ENCODE assay signal across 24 cellular contexts in the genomic region with DNA sequence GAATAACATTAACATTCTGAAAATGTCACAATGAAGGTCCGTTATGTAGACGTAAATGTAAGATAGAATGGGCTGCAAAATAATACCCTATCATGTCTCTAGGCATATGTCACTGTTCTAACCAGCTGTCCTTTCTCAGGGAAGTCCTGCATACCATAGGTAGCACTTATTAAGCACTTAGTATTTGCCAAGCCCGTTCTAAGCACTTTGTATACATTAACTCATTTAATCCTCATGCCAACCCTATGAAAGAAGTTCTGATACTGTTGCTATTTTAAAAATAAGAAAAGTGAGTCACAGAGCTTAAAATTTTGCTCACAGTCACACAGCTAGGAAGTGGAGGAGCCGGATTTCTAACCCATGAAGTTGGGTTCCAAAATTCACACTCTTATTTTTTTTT. TPM values are rescaled to one million over a fixed set of nuclear protein-coding genes. Genes with fewer than 3 reads are reported as not detected.
A peak's percentile ranks its signal among the peaks of the same experiment; 100 is the strongest.
DNase-seq lines count a peak whose midpoint lies in the region; ATAC-seq, FAIRE-seq and TF ChIP-seq lines count a peak whose summit lies in the region.
"Had no signal": no experiment of that assay in that cellular context is flagged by ENCODE, and none has a peak within 500 bp of the region (broad histone marks: within the 10 kb centered on the region; RNA-seq: fewer than 3 reads in every experiment).

No MANE protein-coding gene starts in this region.

- H3K27ac ChIP-seq in SJSA1 (peak overlapping the region; percentile 86), smooth muscle cell (ENCODE audit: low read depth) (peak overlapping the region; percentile 63), gastroesophageal sphincter (peak overlapping the region in 1 of 4 donors; percentile 52)
- H3K27ac ChIP-seq: BLaER1, KMS-11, SJCRH30 had no signal

- peaks cover 7% of the 10 kb centered on the region for H3F3A ChIP-seq in smooth muscle cell (ENCODE audit: low read depth)

- peak; percentile 50 for DNase-seq in EH (ENCODE audit: low read depth)
- peak in 1 of 2 experiments; percentile 5 for DNase-seq in SJSA1 (ENCODE audit: low read depth in 1 of 2, low spot score in 2 of 2)
- no peak for DNase-seq in smooth muscle cell (lab: John Stamatoyannopoulos, UW; ENCODE audit: unreplicated experiment)
- no peak for DNase-seq in middle frontal gyrus (ENCODE audit: extremely low spot score, low spot score)
- DNase-seq in activated CD8-positive, alpha-beta memory T cell treated with anti-CD3 and anti-CD28 coated beads for 24 hours = no peak
- DNase-seq in urothelium cell line (ENCODE audit: low spot score) = no peak
- DNase-seq: CD4-positive, CD25-positive, alpha-beta regulatory T cell; DMS53; MM.1S; NCI-H2029; NCI-H446 treated with DMSO at 0.1 percent for 48 hours; NCI-H526; NCI-H82; NK-92 treated with Interleukin-12 subunit alpha and Interleukin-12 subunit beta, amount 100 ng/mL, for 24 hours; PC-3; SJCRH30 had no signal

- H3K4me1 ChIP-seq in SJSA1 (replicated peaks) (peaks cover 32% of the 10 kb centered on the region), smooth muscle cell (ENCODE audit: low read depth) (no peaks in the 10 kb centered on the region), gastroesophageal sphincter (peaks cover 0 to 14% (median 3%) of the 10 kb centered on the region in 3 donors)
- H3K4me1 ChIP-seq: BLaER1, SJCRH30 had no signal

- H3K4me2 ChIP-seq in smooth muscle cell = peak overlapping the region; percentile 38
- H3K4me2 ChIP-seq: BLaER1, KMS-11 had no signal

- H3K36me3 ChIP-seq in SJSA1 = peaks cover 59% of the 10 kb centered on the region
- H3K36me3 ChIP-seq in smooth muscle cell (ENCODE audit: low read depth) = no peaks in the 10 kb centered on the region
- peaks cover 0 to 63% of the 10 kb centered on the region in 2 donors for H3K36me3 ChIP-seq in gastroesophageal sphincter

- ATAC-seq in esophagus mucosa (peak; percentile 82), gastroesophageal sphincter (no peak)
- ATAC-seq: HCT116, PC-3 had no signal

- H3K4me3 ChIP-seq in SJSA1 (no peak overlapping the region), smooth muscle cell (no peak overlapping the region), gastroesophageal sphincter (no peak overlapping the region)
- H3K4me3 ChIP-seq: BLaER1, SJCRH30 had no signal

- H3K27me3 ChIP-seq in SJSA1 (replicated peaks) (no peaks in the 10 kb centered on the region), smooth muscle cell (ENCODE audit: low read depth) (no peaks in the 10 kb centered on the region), gastroesophageal sphincter (no peaks in the 10 kb centered on the region)
- H3K27me3 ChIP-seq: BLaER1, SJCRH30 had no signal

- WGBS in smooth muscle cell (ENCODE audit: low lambda C conversion rate) = 52% methylated on average over 4 of the region's 4 CpGs
- WGBS in gastroesophageal sphincter (ENCODE audit: low coverage in 1 of 2), 2 donors = 27 to 41% methylated on average over 4 of the region's 4 CpGs

- no peaks in the 10 kb centered on the region for H4K20me1 ChIP-seq in smooth muscle cell (ENCODE audit: low read depth)
- H4K20me1 ChIP-seq: BLaER1 had no signal

- no peak overlapping the region for H2AFZ ChIP-seq in smooth muscle cell (ENCODE audit: low read depth)

- no peaks in the 10 kb centered on the region for H3K9me3 ChIP-seq in SJSA1 (replicated peaks)
- H3K9me3 ChIP-seq in smooth muscle cell (replicated peaks; ENCODE audit: low read depth) = no peaks in the 10 kb centered on the region
- H3K9me3 ChIP-seq in gastroesophageal sphincter = no peaks in the 10 kb centered on the region
- H3K9me3 ChIP-seq: BLaER1, SJCRH30 had no signal

- TF ChIP-seq EP300 in gastroesophageal sphincter (IDR thresholded peaks at IDR 0.05) = no peak

- TF ChIP-seq POLR2A in gastroesophageal sphincter (IDR thresholded peaks at IDR 0.05) = no peak

- no peak for FAIRE-seq in urothelium cell line (lab: Jason Lieb, UNC)
- FAIRE-seq: G401.6, H1, HTR-8/SVneo had no signal

- TF ChIP-seq CTCF in smooth muscle cell (IDR thresholded peaks at IDR 0.05; ENCODE audit: borderline replicate concordance, insufficient read depth, poor library complexity, severe bottlenecking) (no peak), gastroesophageal sphincter (IDR thresholded peaks at IDR 0.05) (no peak)

- no peak overlapping the region for H3K9ac ChIP-seq in smooth muscle cell (ENCODE audit: low read depth)
- H3K9ac ChIP-seq: BLaER1, KMS-11 had no signal

- no peaks in the 10 kb centered on the region for H3K79me2 ChIP-seq in smooth muscle cell (ENCODE audit: low read depth)

RNA-seq across cellular contexts. Expression of a gene that starts 15.7 kb away (rescaled TPM):
- total RNA-seq in SJSA1 (2014; rRNA removed; shearing (Covaris generic)) = 277 and 312 TPM in 2 replicates
- 347 TPM for total RNA-seq in esophagus mucosa
- 206 and 276 TPM in 2 replicates for total RNA-seq in smooth muscle cell
- polyA plus RNA-seq in smooth muscle cell = 104 and 156 TPM in 2 replicates
- total RNA-seq in gastroesophageal sphincter = 100 to 1,000 TPM; 104 to 330 (median 210) TPM

RNA-seq across cellular contexts. Expression of a gene that starts 16.1 kb away (rescaled TPM):
- total RNA-seq in SJSA1 (2014; rRNA removed; shearing (Covaris generic)) = 3.0 and 4.8 TPM in 2 replicates
- total RNA-seq in esophagus mucosa = 5.0 TPM
- total RNA-seq in smooth muscle cell = 6.6 and 9.1 TPM in 2 replicates
- polyA plus RNA-seq in smooth muscle cell = 0.77 and 0.98 TPM in 2 replicates
- 10 to 100 TPM in 1 of 4 donors, 1 to 10 TPM in 3; 6.6 to 11.4 (median 8.8) TPM for total RNA-seq in gastroesophageal sphincter

RNA-seq across cellular contexts. Expression of a gene that starts 27.4 kb away (rescaled TPM):
- 37.8 and 56.2 TPM in 2 replicates for total RNA-seq in SJSA1 (2014; rRNA removed; shearing (Covaris generic))
- 7.2 TPM for total RNA-seq in esophagus mucosa
- total RNA-seq in smooth muscle cell = 14.6 and 15.6 TPM in 2 replicates
- 3.5 and 6.1 TPM in 2 replicates for polyA plus RNA-seq in smooth muscle cell
- 1 to 10 TPM; 4.8 to 6.5 (median 6.2) TPM for total RNA-seq in gastroesophageal sphincter

RNA-seq across cellular contexts. Expression of a gene that starts 27.6 kb away (rescaled TPM):
- total RNA-seq in SJSA1 (2014; rRNA removed; shearing (Covaris generic)) = 24.5 and 32.4 TPM in 2 replicates
- total RNA-seq in esophagus mucosa (13.5 TPM), smooth muscle cell (16.9 and 19.3 TPM in 2 replicates), gastroesophageal sphincter (1 to 10 TPM; 6.4 to 8.7 (median 7.1) TPM)
- polyA plus RNA-seq in smooth muscle cell = 7.7 and 10.1 TPM in 2 replicates
